Comparison of ENCODE assay signal across 1 cellular context in the genomic region with DNA sequence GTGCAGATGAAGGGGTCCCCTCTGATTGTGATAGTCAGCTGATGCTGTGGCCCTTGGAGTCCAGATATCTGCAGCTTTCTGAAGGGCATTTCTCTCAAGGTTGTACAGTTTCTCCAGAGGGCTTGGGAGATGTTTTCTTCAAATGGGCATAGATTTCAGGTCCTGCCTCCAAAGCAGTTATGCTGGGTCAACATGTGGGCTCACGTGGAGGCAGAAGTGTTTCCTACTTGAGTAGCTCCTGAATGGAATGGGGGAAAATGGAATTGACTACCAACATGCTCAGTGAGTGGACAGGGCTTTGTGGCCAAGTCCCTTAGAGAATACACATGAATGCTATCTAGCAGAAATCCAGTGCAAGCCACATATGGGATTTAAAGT.
TF ChIP-seq lines count a peak whose summit lies in the region.

No MANE protein-coding gene starts in this region.

TF ChIP-seq in GM23338, 12 proteins besides CTCF, POLR2A, EP300 and RAD21 (continued from another document):
- TF ChIP-seq, protein P1, sequence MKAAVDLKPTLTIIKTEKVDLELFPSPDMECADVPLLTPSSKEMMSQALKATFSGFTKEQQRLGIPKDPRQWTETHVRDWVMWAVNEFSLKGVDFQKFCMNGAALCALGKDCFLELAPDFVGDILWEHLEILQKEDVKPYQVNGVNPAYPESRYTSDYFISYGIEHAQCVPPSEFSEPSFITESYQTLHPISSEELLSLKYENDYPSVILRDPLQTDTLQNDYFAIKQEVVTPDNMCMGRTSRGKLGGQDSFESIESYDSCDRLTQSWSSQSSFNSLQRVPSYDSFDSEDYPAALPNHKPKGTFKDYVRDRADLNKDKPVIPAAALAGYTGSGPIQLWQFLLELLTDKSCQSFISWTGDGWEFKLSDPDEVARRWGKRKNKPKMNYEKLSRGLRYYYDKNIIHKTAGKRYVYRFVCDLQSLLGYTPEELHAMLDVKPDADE (IDR thresholded peaks at IDR 0.05) = no peak
